ENCODE assay signal across 8 cellular contexts in genomic region chr9:613771-614347, GRCh38.
DNase-seq lines count a peak whose midpoint lies in the region; ATAC-seq and TF ChIP-seq lines count a peak whose summit lies in the region.

No MANE protein-coding gene starts in this region.

- H2AFZ ChIP-seq in neural cell (ENCODE audit: low read depth, low read length): no peak overlapping the region

- peak in 3 of 10 experiments; percentile 8 to 20 (median 14) for DNase-seq in CD4-positive, alpha-beta T cell
- DNase-seq in NCI-H82 treated with DMSO at 0.1 percent for 48 hours (lab: John Stamatoyannopoulos, UW; ENCODE audit: unreplicated experiment) (peak; percentile 42), foreskin melanocyte (peak; percentile 93), NCI-H2081 treated with DMSO at 0.1 percent for 48 hours (lab: John Stamatoyannopoulos, UW) (no peak)

- no peaks in the 10 kb centered on the region for H3K36me3 Mint-ChIP-seq in CD4-positive, alpha-beta T cell (ENCODE audit: low read depth)
- H3K36me3 Mint-ChIP-seq in activated T-helper 17 cell treated with anti-CD3 and anti-CD28 coated beads, Interleukin-2, amount 50 U/mL, for 72 hours (ENCODE audit: low read depth): no peaks in the 10 kb centered on the region

- H3K27me3 Mint-ChIP-seq in CD4-positive, alpha-beta T cell: no peaks in the 10 kb centered on the region
- no peaks in the 10 kb centered on the region for H3K27me3 Mint-ChIP-seq in activated T-helper 17 cell treated with anti-CD3 and anti-CD28 coated beads, Interleukin-2, amount 50 U/mL, for 72 hours

- no peak overlapping the region for H3K27ac Mint-ChIP-seq in CD4-positive, alpha-beta T cell
- no peak overlapping the region for H3K27ac Mint-ChIP-seq in activated T-helper 17 cell treated with anti-CD3 and anti-CD28 coated beads, Interleukin-2, amount 50 U/mL, for 72 hours

- TF ChIP-seq CTCF in CD4-positive, alpha-beta T cell (IDR thresholded peaks at IDR 0.05): peak; percentile 83
- TF ChIP-seq CTCF in neural cell (IDR thresholded peaks at IDR 0.05; ENCODE audit: poor library complexity, severe bottlenecking): peak; percentile 95

- no peaks in the 10 kb centered on the region for H4K20me1 ChIP-seq in neural cell (ENCODE audit: insufficient read depth)

- H3K79me2 ChIP-seq in neural cell (replicated peaks; ENCODE audit: insufficient read depth, low read length): no peaks in the 10 kb centered on the region

- H3K36me3 ChIP-seq in neural cell (ENCODE audit: insufficient read depth, low read length): no peaks in the 10 kb centered on the region

- peak; percentile 89 for TF ChIP-seq RAD21 in neural cell (conservative IDR thresholded peaks at IDR 0.05)

- H3K4me1 Mint-ChIP-seq in CD4-positive, alpha-beta T cell (ENCODE audit: low read depth): no peaks in the 10 kb centered on the region
- H3K4me1 Mint-ChIP-seq in activated T-helper 17 cell treated with anti-CD3 and anti-CD28 coated beads, Interleukin-2, amount 50 U/mL, for 72 hours: peaks cover 4% of the 10 kb centered on the region

- peak; percentile 59 for ATAC-seq in CD4-positive, alpha-beta T cell (ENCODE audit: poor library complexity)
- peak; percentile 89 for ATAC-seq in GM19023 (IDR thresholded peaks at IDR 0.05; ENCODE audit: unreplicated experiment)
- ATAC-seq in HG03196 (IDR thresholded peaks at IDR 0.05; ENCODE audit: unreplicated experiment): peak; percentile 86
- ATAC-seq in activated T-helper 17 cell treated with anti-CD3 and anti-CD28 coated beads, Interleukin-2, amount 50 U/mL, for 72 hours (replicated peaks): peak; percentile 75

- no peaks in the 10 kb centered on the region for H3F3A ChIP-seq in neural cell (ENCODE audit: insufficient read depth, low read length, poor library complexity, severe bottlenecking)

- no peak overlapping the region for H3K4me3 Mint-ChIP-seq in CD4-positive, alpha-beta T cell
- no peak overlapping the region for H3K4me3 Mint-ChIP-seq in activated T-helper 17 cell treated with anti-CD3 and anti-CD28 coated beads, Interleukin-2, amount 50 U/mL, for 72 hours

- no peaks in the 10 kb centered on the region for H3K27me3 ChIP-seq in CD4-positive, alpha-beta T cell (ENCODE audit: control insufficient read depth, insufficient read depth, low read length)
- H3K27me3 ChIP-seq in neural cell (ENCODE audit: insufficient read depth, low read depth, low read length): no peaks in the 10 kb centered on the region

- H3K4me2 ChIP-seq in neural cell (ENCODE audit: low read length): no peak overlapping the region

- intact Hi-C loops in CD4-positive, alpha-beta T cell (cut with DNase I, micrococcal nuclease): loop anchor here in 1 of 2 experiments (2.0 kb wide), 3 partner anchors 149 to 395 kb away; no protein-coding TSS in a partner anchor

- no peak overlapping the region for H3K4me3 ChIP-seq in neural cell (ENCODE audit: low read length)

- no peaks in the 10 kb centered on the region for H3K9me2 ChIP-seq in neural cell (ENCODE audit: insufficient read depth, low read length)

- TF ChIP-seq EP300 in neural cell (conservative IDR thresholded peaks at IDR 0.05; ENCODE audit: poor library complexity, severe bottlenecking): no peak

- H3K27ac ChIP-seq in CD4-positive, alpha-beta T cell (ENCODE audit: low read depth, low read length): no peak overlapping the region
- H3K27ac ChIP-seq in neural cell (ENCODE audit: low read length): no peak overlapping the region

- no peak overlapping the region for H3K9ac ChIP-seq in neural cell (ENCODE audit: low read length)

- H3K9me3 ChIP-seq in CD4-positive, alpha-beta T cell (ENCODE audit: control insufficient read depth, low read length): no peaks in the 10 kb centered on the region
- H3K9me3 ChIP-seq in neural cell (ENCODE audit: low read length): no peaks in the 10 kb centered on the region

- CTCF ChIA-PET in CD4-positive, alpha-beta T cell (lab: Charles Lee): no interaction called here

- POLR2A ChIA-PET in CD4-positive, alpha-beta T cell (lab: Charles Lee): no interaction called here

- no peaks in the 10 kb centered on the region for H3K9me3 Mint-ChIP-seq in CD4-positive, alpha-beta T cell
- no peaks in the 10 kb centered on the region for H3K9me3 Mint-ChIP-seq in activated T-helper 17 cell treated with anti-CD3 and anti-CD28 coated beads, Interleukin-2, amount 50 U/mL, for 72 hours

TF ChIP-seq in neural cell, 6 proteins besides CTCF, POLR2A, EP300 and RAD21:
- TF ChIP-seq EZH2 (IDR thresholded peaks at IDR 0.05; ENCODE audit: borderline replicate concordance, insufficient read depth, low read length, poor library complexity, severe bottlenecking) (no peak), SMC3 (conservative IDR thresholded peaks at IDR 0.05; ENCODE audit: poor library complexity) (peak; percentile 92)
TF ChIP-seq in neural cell: peak in this region for 1.
